ENCODE assay signal across 8 cellular contexts in the genomic region with DNA sequence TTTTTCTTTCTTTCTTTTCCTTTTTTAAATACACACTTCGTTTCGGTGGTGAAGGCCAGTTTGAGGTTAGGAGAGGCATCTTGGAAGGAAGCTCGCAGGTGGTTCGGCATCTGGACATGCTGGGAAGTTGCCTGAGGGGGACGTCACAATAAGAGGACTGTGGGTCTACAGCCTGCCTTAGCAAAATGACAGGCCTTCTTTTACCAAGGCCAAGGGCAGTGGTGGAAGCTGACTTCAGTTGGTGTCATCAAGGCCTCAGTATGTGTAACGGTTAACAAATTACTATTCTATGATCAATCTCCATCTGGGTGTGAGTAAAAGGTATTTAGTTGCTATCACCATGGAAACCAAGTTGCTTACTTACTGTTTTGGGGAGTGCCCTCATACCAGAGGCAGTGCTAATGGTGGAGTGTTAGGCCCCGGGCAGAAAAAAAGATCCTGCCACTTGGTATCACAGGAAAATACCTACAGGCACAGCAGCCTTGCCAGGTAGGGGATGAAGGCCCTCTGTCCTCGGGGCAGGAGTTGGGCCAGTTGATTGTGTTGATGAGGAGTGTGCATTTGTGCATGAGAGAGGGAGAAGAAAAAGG. TPM values are rescaled to one million over a fixed set of nuclear protein-coding genes. Genes with fewer than 3 reads are reported as not detected.
DNase-seq lines count a peak whose midpoint lies in the region; ATAC-seq, FAIRE-seq and TF ChIP-seq lines count a peak whose summit lies in the region.

No MANE protein-coding gene starts in this region.

- no peak for DNase-seq in cardiac muscle cell (ENCODE audit: low read depth in 1 of 2, low spot score in 1 of 2)
- DNase-seq in cardiac septum (ENCODE audit: low spot score): no peak
- DNase-seq in amniotic epithelial cell (ENCODE audit: low read depth): peak; percentile 70
- DNase-seq in kidney epithelial cell (ENCODE audit: low read depth): peak; percentile 92
- DNase-seq in suprapubic skin (ENCODE audit: low spot score in 2 of 2): no peak
- no peak for DNase-seq in HuH-7 (ENCODE audit: low spot score)
- no peak for DNase-seq in D721Med (ENCODE audit: insufficient read length, low spot score)

- H3K9me3 ChIP-seq in cardiac muscle cell (ENCODE audit: low read depth): no peaks in the 10 kb centered on the region
- H3K9me3 ChIP-seq in suprapubic skin: no peaks in the 10 kb centered on the region

- no peaks in the 10 kb centered on the region for H3K27me3 ChIP-seq in cardiac muscle cell
- H3K27me3 ChIP-seq in kidney epithelial cell (ENCODE audit: control insufficient read depth, insufficient read depth, low read length): no peaks in the 10 kb centered on the region
- no peaks in the 10 kb centered on the region for H3K27me3 ChIP-seq in suprapubic skin

- H3K36me3 ChIP-seq in cardiac muscle cell: no peaks in the 10 kb centered on the region
- no peaks in the 10 kb centered on the region for H3K36me3 ChIP-seq in kidney epithelial cell (ENCODE audit: control insufficient read depth, insufficient read depth, low read length)
- H3K36me3 ChIP-seq in suprapubic skin: no peaks in the 10 kb centered on the region

- 41% methylated on average over 8 of the region's 8 CpGs for WGBS in suprapubic skin

- H3K4me1 ChIP-seq in cardiac muscle cell (ENCODE audit: low read depth): peaks cover 77% of the 10 kb centered on the region
- H3K4me1 ChIP-seq in suprapubic skin: peaks cover 98% of the 10 kb centered on the region

- no peak for TF ChIP-seq EP300 in suprapubic skin (IDR thresholded peaks at IDR 0.05)

- no peak overlapping the region for H3K4me3 ChIP-seq in cardiac muscle cell
- H3K4me3 ChIP-seq in kidney epithelial cell (ENCODE audit: low read depth, low read length): no peak overlapping the region
- H3K4me3 ChIP-seq in suprapubic skin: no peak overlapping the region

- TF ChIP-seq CTCF in cardiac muscle cell (IDR thresholded peaks at IDR 0.05; ENCODE audit: low read depth, low read length): no peak
- TF ChIP-seq CTCF in kidney epithelial cell (IDR thresholded peaks at IDR 0.05; ENCODE audit: insufficient read depth, low read length, poor library complexity, severe bottlenecking): no peak
- no peak for TF ChIP-seq CTCF in suprapubic skin (IDR thresholded peaks at IDR 0.05)
- no peak for TF ChIP-seq CTCF in D721Med (IDR thresholded peaks at IDR 0.05; ENCODE audit: insufficient read depth, missing control alignments)

- peak overlapping the region; percentile 98 for H3K27ac ChIP-seq in cardiac muscle cell
- peak overlapping the region; percentile 96 for H3K27ac ChIP-seq in suprapubic skin

- intact Hi-C loops in cardiac septum (cut with DNase I): loop anchor here (2.0 kb wide), 1 partner anchor 61 kb away; no protein-coding TSS in a partner anchor

- no peak for TF ChIP-seq POLR2A in suprapubic skin (IDR thresholded peaks at IDR 0.05)

- no peak for ATAC-seq in HG03097 (IDR thresholded peaks at IDR 0.05; ENCODE audit: low FRiP score, unreplicated experiment)

- FAIRE-seq in D721Med (lab: Jason Lieb, UNC): no peak

RNA-seq across cellular contexts. Expression of a gene that starts 10.3 kb away (rescaled TPM):
- 391 and 465 TPM in 2 replicates for total RNA-seq in cardiac muscle cell
- polyA plus RNA-seq in cardiac muscle cell: 70.2 and 77.4 TPM in 2 replicates
- 190 TPM for total RNA-seq in cardiac septum
- 821 and 971 TPM in 2 replicates for total RNA-seq in kidney epithelial cell
- total RNA-seq in suprapubic skin: 100 to 1,000 TPM; 475 to 520 (median 507) TPM

RNA-seq across cellular contexts. Expression of a gene that starts 38.7 kb away (rescaled TPM):
- 504 and 711 TPM in 2 replicates for total RNA-seq in cardiac muscle cell
- polyA plus RNA-seq in cardiac muscle cell: 258 and 455 TPM in 2 replicates
- 483 TPM for total RNA-seq in cardiac septum
- 644 and 653 TPM in 2 replicates for total RNA-seq in kidney epithelial cell
- total RNA-seq in suprapubic skin: 100 to 1,000 TPM; 274 to 587 (median 557) TPM

RNA-seq across cellular contexts. Expression of a gene that starts 40.0 kb away (rescaled TPM):
- total RNA-seq in cardiac muscle cell: 2.4 and 3.9 TPM in 2 replicates
- polyA plus RNA-seq in cardiac muscle cell: 4.6 and 7.7 TPM in 2 replicates
- total RNA-seq in cardiac septum: 1.5 TPM
- total RNA-seq in kidney epithelial cell: 1.3 and 4.7 TPM in 2 replicates
- total RNA-seq in suprapubic skin: 1 to 10 TPM in 3 of 4 donors, under 1 TPM in 1; 0.68 to 2.8 (median 1.8) TPM

Comparison
In these comparisons a context has a peak if more than half of its experiments do, and no peak if none do; other contexts are left out.
1. DNase-seq: peak in amniotic epithelial cell (single experiment) and kidney epithelial cell (single experiment); none in cardiac muscle cell (0 of 2), cardiac septum (single experiment), suprapubic skin (0 of 2), HuH-7 (single experiment) and D721Med (single experiment).